29 cellular contexts compared by ENCODE assay signal in genomic region chr4:26589699-26590098, GRCh38. TPM values are rescaled to one million over a fixed set of nuclear protein-coding genes. Genes with fewer than 3 reads are reported as not detected.
DNase-seq lines count a peak whose midpoint lies in the region; FAIRE-seq and TF ChIP-seq lines count a peak whose summit lies in the region.
"Had no signal": no experiment of that assay in that cellular context is flagged by ENCODE, and none has a peak within 500 bp of the region (broad histone marks: within the 10 kb centered on the region; RNA-seq: fewer than 3 reads in every experiment).

No MANE protein-coding gene starts in this region.

- peak overlapping the region; percentile 0 for H3K9ac ChIP-seq in astrocyte (ENCODE audit: low read length)

- peak; percentile 12 for TF ChIP-seq CTCF in DOHH2 (IDR thresholded peaks at IDR 0.05; ENCODE audit: low read depth, low read length, poor library complexity, severe bottlenecking)
- TF ChIP-seq CTCF in astrocyte (IDR thresholded peaks at IDR 0.05; ENCODE audit: insufficient read depth, low read depth, low read length) = no peak
- peak; percentile 24 for TF ChIP-seq CTCF in kidney epithelial cell (IDR thresholded peaks at IDR 0.05; ENCODE audit: insufficient read depth, low read length, poor library complexity, severe bottlenecking)
- no peak for TF ChIP-seq CTCF in GM13976 (IDR thresholded peaks at IDR 0.05; ENCODE audit: borderline replicate concordance, control extremely low read depth, extremely low read depth, insufficient read depth, missing control alignments)

- H4K20me1 ChIP-seq in DOHH2 (ENCODE audit: control insufficient read depth, insufficient read depth, low read depth, low read length) (no peaks in the 10 kb centered on the region), astrocyte (ENCODE audit: insufficient read depth, low read length) (peaks cover 3% of the 10 kb centered on the region)

- no peak for FAIRE-seq in astrocyte (lab: Jason Lieb, UNC)

- H3K36me3 ChIP-seq in DOHH2 (ENCODE audit: control insufficient read depth, low read length) (no peaks in the 10 kb centered on the region), astrocyte (ENCODE audit: insufficient read depth, low read length) (no peaks in the 10 kb centered on the region), kidney epithelial cell (ENCODE audit: control insufficient read depth, insufficient read depth, low read length) (no peaks in the 10 kb centered on the region)
- H3K36me3 ChIP-seq: heart right ventricle, ovary, thoracic aorta had no signal

- peak; percentile 40 for TF ChIP-seq RAD21 in Ishikawa (IDR thresholded peaks at IDR 0.05; ENCODE audit: low read depth)

- H3K9me2 ChIP-seq in DOHH2 (replicated peaks; ENCODE audit: control insufficient read depth, low read length) = no peaks in the 10 kb centered on the region

- H3K9me3 ChIP-seq in DOHH2 (ENCODE audit: control insufficient read depth, insufficient read depth, low read length) = no peaks in the 10 kb centered on the region
- H3K9me3 ChIP-seq in astrocyte (ENCODE audit: insufficient read depth, low read depth, low read length) = no peaks in the 10 kb centered on the region
- H3K9me3 ChIP-seq: ovary, thoracic aorta had no signal

- H3K27me3 ChIP-seq in DOHH2 (ENCODE audit: control insufficient read depth, low read length) (no peaks in the 10 kb centered on the region), astrocyte (ENCODE audit: insufficient read depth, low read length) (no peaks in the 10 kb centered on the region), kidney epithelial cell (ENCODE audit: control insufficient read depth, insufficient read depth, low read length) (no peaks in the 10 kb centered on the region)
- H3K27me3 ChIP-seq: dorsolateral prefrontal cortex, heart right ventricle, ovary had no signal

- in situ Hi-C loops in GM13976 (cut with MboI; ENCODE audit: low sequenced_read_pairs, unreplicated experiment) = no loop called here

- H3K36me3 Mint-ChIP-seq in astrocyte (ENCODE audit: low read depth, unreplicated experiment) = peaks cover 3% of the 10 kb centered on the region
- H3K36me3 Mint-ChIP-seq: activated naive CD8-positive, alpha-beta T cell treated with anti-CD3 and anti-CD28 coated beads, Interleukin-2, amount 10 ng/mL, durations not matched to agents 7 days and 5 days had no signal

- no peaks in the 10 kb centered on the region for H3F3A ChIP-seq in DOHH2 (ENCODE audit: control insufficient read depth, insufficient read depth)

- H3K4me1 Mint-ChIP-seq in astrocyte (ENCODE audit: low read depth, unreplicated experiment) = peaks cover 25% of the 10 kb centered on the region

- H3K79me2 ChIP-seq in DOHH2 (ENCODE audit: control insufficient read depth, low read length) (peaks cover 21% of the 10 kb centered on the region), astrocyte (ENCODE audit: insufficient read depth, low read length) (peaks cover 71% of the 10 kb centered on the region)

- no peaks in the 10 kb centered on the region for H3K27me3 Mint-ChIP-seq in astrocyte (ENCODE audit: low read depth, unreplicated experiment)
- H3K27me3 Mint-ChIP-seq: activated B cell treated with CpG ODN at 0.5 μM for 24 hours; activated naive CD8-positive, alpha-beta T cell treated with anti-CD3 and anti-CD28 coated beads, Interleukin-2, amount 10 ng/mL, durations not matched to agents 7 days and 5 days had no signal

- peaks cover 4% of the 10 kb centered on the region for H3K4me1 ChIP-seq in DOHH2 (ENCODE audit: control insufficient read depth, low read length)
- H3K4me1 ChIP-seq in astrocyte (ENCODE audit: insufficient read depth, low read length) = peaks cover 7% of the 10 kb centered on the region

- no peak overlapping the region for H3K4me3 ChIP-seq in DOHH2 (ENCODE audit: low read length)
- no peak overlapping the region for H3K4me3 ChIP-seq in astrocyte (ENCODE audit: insufficient read depth, low read depth, low read length)
- H3K4me3 ChIP-seq in kidney epithelial cell (ENCODE audit: low read depth, low read length) = no peak overlapping the region
- H3K4me3 ChIP-seq: dorsolateral prefrontal cortex, heart right ventricle, ovary, thoracic aorta had no signal

- no peak overlapping the region for H3K27ac ChIP-seq in DOHH2 (ENCODE audit: low read depth, low read length)
- peak overlapping the region; percentile 24 for H3K27ac ChIP-seq in astrocyte (ENCODE audit: low read depth, low read length)
- H3K27ac ChIP-seq: dorsolateral prefrontal cortex, heart right ventricle, ovary, thoracic aorta had no signal

- no peaks in the 10 kb centered on the region for H3K9me3 Mint-ChIP-seq in astrocyte (ENCODE audit: unreplicated experiment)
- H3K9me3 Mint-ChIP-seq: activated B cell treated with CpG ODN at 0.5 μM for 24 hours; activated naive CD8-positive, alpha-beta T cell treated with anti-CD3 and anti-CD28 coated beads, Interleukin-2, amount 10 ng/mL, durations not matched to agents 7 days and 5 days; activated T-helper 2 cell treated with anti-CD3 and anti-CD28 coated beads, Interferon-gamma antibody, Interleukin-2, Interleukin-4, amounts not matched to agents 10 μg/mL and 5 μg/mL and 100 μg/mL, durations not matched to agents 14 hours and 24 hours and 36 hours; natural killer cell; T-helper 2 cell treated with Interferon-gamma antibody and Interleukin-4, amounts not matched to agents 5 μg/mL and 100 μg/mL, for 36 hours had no signal

- H3K4me2 ChIP-seq in DOHH2 (ENCODE audit: low read length) (no peak overlapping the region), astrocyte (ENCODE audit: low read length) (peak overlapping the region; percentile 24)

- H3K27ac Mint-ChIP-seq in astrocyte (ENCODE audit: unreplicated experiment) = peak overlapping the region; percentile 89
- H3K27ac Mint-ChIP-seq: activated B cell treated with CpG ODN at 0.5 μM for 24 hours; activated naive CD8-positive, alpha-beta T cell treated with anti-CD3 and anti-CD28 coated beads, Interleukin-2, amount 10 ng/mL, durations not matched to agents 7 days and 5 days; activated T-helper 2 cell treated with anti-CD3 and anti-CD28 coated beads, Interferon-gamma antibody, Interleukin-2, Interleukin-4, amounts not matched to agents 10 μg/mL and 5 μg/mL and 100 μg/mL, durations not matched to agents 14 hours and 24 hours and 36 hours; T-helper 2 cell treated with Interferon-gamma antibody and Interleukin-4, amounts not matched to agents 5 μg/mL and 100 μg/mL, for 36 hours had no signal

- TF ChIP-seq EP300 in Ishikawa (IDR thresholded peaks at IDR 0.05; ENCODE audit: borderline replicate concordance) = no peak

- H3K4me3 Mint-ChIP-seq in astrocyte (ENCODE audit: unreplicated experiment) = no peak overlapping the region
- H3K4me3 Mint-ChIP-seq: activated B cell treated with CpG ODN at 0.5 μM for 24 hours; activated naive CD8-positive, alpha-beta T cell treated with anti-CD3 and anti-CD28 coated beads, Interleukin-2, amount 10 ng/mL, durations not matched to agents 7 days and 5 days; natural killer cell; T-helper 2 cell treated with Interferon-gamma antibody and Interleukin-4, amounts not matched to agents 5 μg/mL and 100 μg/mL, for 36 hours had no signal

- no peak for DNase-seq in astrocyte (ENCODE audit: low read depth)
- no peak for DNase-seq in kidney epithelial cell (ENCODE audit: low read depth)
- no peak for DNase-seq in HCEC 1CT
- no peak for DNase-seq in NCI-H526 (lab: John Stamatoyannopoulos, UW)
- no peak for DNase-seq in NCI-H1092 (lab: John Stamatoyannopoulos, UW)
- DNase-seq in GM13976 (ENCODE audit: low spot score) = no peak
- DNase-seq: activated B cell treated with CpG ODN at 0.5 μM for 24 hours; activated CD4-positive, alpha-beta T cell treated with anti-CD3 and anti-CD28 coated beads, Interleukin-2, amount 50 U/mL, for 48 hours; activated naive CD8-positive, alpha-beta T cell treated with anti-CD3 and anti-CD28 coated beads, Interleukin-2, amount 10 ng/mL, durations not matched to agents 7 days and 5 days; C1 segment of cervical spinal cord; Calu3; central memory CD4-positive, alpha-beta T cell; dorsolateral prefrontal cortex; EL; heart right ventricle; Kasumi-1; left ventricle myocardium superior; natural killer cell; NCI-H1105; NCI-H2029 treated with DMSO at 0.1 percent for 48 hours; ovary; right cardiac atrium; Right ventricle myocardium superior; stimulated activated naive CD8-positive, alpha-beta T cell treated with anti-CD3 and anti-CD28 coated beads, Interleukin-15, Interleukin-2, amounts not matched to agents 100 U/mL and 50 U/mL, for 24 hours had no signal

- H2AFZ ChIP-seq in astrocyte (ENCODE audit: low read depth, low read length) = no peak overlapping the region

TF ChIP-seq in Ishikawa, 13 proteins besides CTCF, POLR2A, EP300 and RAD21 (continues in another document):
- TF ChIP-seq TAF1 (IDR thresholded peaks at IDR 0.05; ENCODE audit: low read depth) = no peak
- TF ChIP-seq, protein P1, sequence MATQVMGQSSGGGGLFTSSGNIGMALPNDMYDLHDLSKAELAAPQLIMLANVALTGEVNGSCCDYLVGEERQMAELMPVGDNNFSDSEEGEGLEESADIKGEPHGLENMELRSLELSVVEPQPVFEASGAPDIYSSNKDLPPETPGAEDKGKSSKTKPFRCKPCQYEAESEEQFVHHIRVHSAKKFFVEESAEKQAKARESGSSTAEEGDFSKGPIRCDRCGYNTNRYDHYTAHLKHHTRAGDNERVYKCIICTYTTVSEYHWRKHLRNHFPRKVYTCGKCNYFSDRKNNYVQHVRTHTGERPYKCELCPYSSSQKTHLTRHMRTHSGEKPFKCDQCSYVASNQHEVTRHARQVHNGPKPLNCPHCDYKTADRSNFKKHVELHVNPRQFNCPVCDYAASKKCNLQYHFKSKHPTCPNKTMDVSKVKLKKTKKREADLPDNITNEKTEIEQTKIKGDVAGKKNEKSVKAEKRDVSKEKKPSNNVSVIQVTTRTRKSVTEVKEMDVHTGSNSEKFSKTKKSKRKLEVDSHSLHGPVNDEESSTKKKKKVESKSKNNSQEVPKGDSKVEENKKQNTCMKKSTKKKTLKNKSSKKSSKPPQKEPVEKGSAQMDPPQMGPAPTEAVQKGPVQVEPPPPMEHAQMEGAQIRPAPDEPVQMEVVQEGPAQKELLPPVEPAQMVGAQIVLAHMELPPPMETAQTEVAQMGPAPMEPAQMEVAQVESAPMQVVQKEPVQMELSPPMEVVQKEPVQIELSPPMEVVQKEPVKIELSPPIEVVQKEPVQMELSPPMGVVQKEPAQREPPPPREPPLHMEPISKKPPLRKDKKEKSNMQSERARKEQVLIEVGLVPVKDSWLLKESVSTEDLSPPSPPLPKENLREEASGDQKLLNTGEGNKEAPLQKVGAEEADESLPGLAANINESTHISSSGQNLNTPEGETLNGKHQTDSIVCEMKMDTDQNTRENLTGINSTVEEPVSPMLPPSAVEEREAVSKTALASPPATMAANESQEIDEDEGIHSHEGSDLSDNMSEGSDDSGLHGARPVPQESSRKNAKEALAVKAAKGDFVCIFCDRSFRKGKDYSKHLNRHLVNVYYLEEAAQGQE (IDR thresholded peaks at IDR 0.05; ENCODE audit: low read depth) = no peak
- TF ChIP-seq CEBPB (IDR thresholded peaks at IDR 0.05) = no peak
- no peak for TF ChIP-seq YY1 (IDR thresholded peaks at IDR 0.05; ENCODE audit: low read depth)
- TF ChIP-seq EGR1 (IDR thresholded peaks at IDR 0.05) = no peak
- no peak for TF ChIP-seq CREB1 (IDR thresholded peaks at IDR 0.05; ENCODE audit: low read depth)
- no peak for TF ChIP-seq ZBTB7A (IDR thresholded peaks at IDR 0.05; ENCODE audit: low read depth)

RNA-seq across cellular contexts. Expression of gene TBC1D19, which starts 5.8 kb away (rescaled TPM):
- total RNA-seq in astrocyte (10.5 and 12.6 TPM in 2 replicates), kidney epithelial cell (15.3 and 17.2 TPM in 2 replicates)

Comparison
In these comparisons a context has a peak if more than half of its experiments do, and no peak if none do; other contexts are left out.
1. CTCF ChIP-seq: peak in DOHH2 (single experiment) and kidney epithelial cell (single experiment); none in astrocyte (single experiment) and GM13976 (single experiment).